In genomic region chrX:103805860-103806259, GRCh38 we compare ENCODE assay signal across 1 cellular context.
A peak's percentile ranks its signal among the peaks of the same experiment; 100 is the strongest.
TF ChIP-seq lines count a peak whose summit lies in the region.

No MANE protein-coding gene starts in this region.

TF ChIP-seq in HepG2, 621 proteins besides CTCF, POLR2A, EP300 and RAD21 (continues in another document):
- TF ChIP-seq ZNF124 (CRISPR knock-in tag; IDR thresholded peaks at IDR 0.05) (no peak), ZBTB1 (CRISPR knock-in tag; IDR thresholded peaks at IDR 0.05; ENCODE audit: borderline replicate concordance) (no peak), ZNF567 (CRISPR knock-in tag; IDR thresholded peaks at IDR 0.05; ENCODE audit: borderline replicate concordance) (no peak), THAP8 (CRISPR knock-in tag; IDR thresholded peaks at IDR 0.05; ENCODE audit: borderline replicate concordance) (no peak), ZBTB3 (CRISPR knock-in tag; IDR thresholded peaks at IDR 0.05; ENCODE audit: borderline replicate concordance, low read depth) (no peak), THYN1 (CRISPR knock-in tag; IDR thresholded peaks at IDR 0.05; ENCODE audit: borderline replicate concordance, low read depth) (no peak), PRDM4 (CRISPR knock-in tag; IDR thresholded peaks at IDR 0.05; ENCODE audit: borderline replicate concordance) (no peak), KDM6A (CRISPR knock-in tag; IDR thresholded peaks at IDR 0.05; ENCODE audit: low read depth) (0 out of 2 replicates have a peak, but pooled peaks have one; percentile 13), DR1 (CRISPR knock-in tag; IDR thresholded peaks at IDR 0.05) (no peak), SNAPC5 (CRISPR knock-in tag; IDR thresholded peaks at IDR 0.05; ENCODE audit: borderline replicate concordance) (no peak), CHCHD3 (CRISPR knock-in tag; IDR thresholded peaks at IDR 0.05) (no peak), FOXA3 (CRISPR knock-in tag; IDR thresholded peaks at IDR 0.05) (peak; percentile 55; the same call in 1 of the 2 replicates), KAT2B (IDR thresholded peaks at IDR 0.05; ENCODE audit: borderline replicate concordance, low read depth, low read length) (no peak), ZBTB2 (CRISPR knock-in tag; IDR thresholded peaks at IDR 0.05; ENCODE audit: low read depth) (no peak), RAD51 (IDR thresholded peaks at IDR 0.05; ENCODE audit: borderline replicate concordance) (no peak), AKNA (CRISPR knock-in tag; IDR thresholded peaks at IDR 0.05; ENCODE audit: borderline replicate concordance) (no peak), ZNF639 (CRISPR knock-in tag; conservative IDR thresholded peaks at IDR 0.05) (no peak), U2AF1 (optimal IDR thresholded peaks at IDR 0.05; ENCODE audit: low read depth, low read length) (no peak), GPN1 (CRISPR knock-in tag; IDR thresholded peaks at IDR 0.05; ENCODE audit: borderline replicate concordance) (no peak), ZNF235 (CRISPR knock-in tag; IDR thresholded peaks at IDR 0.05; ENCODE audit: borderline replicate concordance) (no peak), CEBPG (CRISPR knock-in tag; IDR thresholded peaks at IDR 0.05) (peak; percentile 46), ZNF704 (CRISPR knock-in tag; IDR thresholded peaks at IDR 0.05; ENCODE audit: borderline replicate concordance) (no peak), SMYD3 (CRISPR knock-in tag; IDR thresholded peaks at IDR 0.05) (no peak), ZNF160 (CRISPR knock-in tag; IDR thresholded peaks at IDR 0.05) (no peak), REXO4 (CRISPR knock-in tag; IDR thresholded peaks at IDR 0.05; ENCODE audit: borderline replicate concordance) (no peak), RERE (CRISPR knock-in tag; IDR thresholded peaks at IDR 0.05; ENCODE audit: low read depth) (no peak), CBFB (CRISPR knock-in tag; IDR thresholded peaks at IDR 0.05) (no peak), NFATC3 (CRISPR knock-in tag; IDR thresholded peaks at IDR 0.05) (no peak), DMAP1 (CRISPR knock-in tag; IDR thresholded peaks at IDR 0.05) (no peak), TRIM22 (IDR thresholded peaks at IDR 0.05) (no peak), ZNF691 (CRISPR knock-in tag; IDR thresholded peaks at IDR 0.05; ENCODE audit: borderline replicate concordance, low read depth) (no peak), KMT2B (CRISPR knock-in tag; IDR thresholded peaks at IDR 0.05) (no peak), ARNT (IDR thresholded peaks at IDR 0.05) (no peak), NRL (CRISPR knock-in tag; IDR thresholded peaks at IDR 0.05; ENCODE audit: borderline replicate concordance) (no peak), MAFG (CRISPR knock-in tag; IDR thresholded peaks at IDR 0.05) (no peak), ZMYM4 (CRISPR knock-in tag; IDR thresholded peaks at IDR 0.05) (no peak)
